33 cellular contexts compared by ENCODE assay signal in genomic region chr10:109287858-109288257, GRCh38.
"Had no signal": no experiment of that assay in that cellular context is flagged by ENCODE, and none has a peak within 500 bp of the region (broad histone marks: within the 10 kb centered on the region; RNA-seq: fewer than 3 reads in every experiment).

No MANE protein-coding gene starts in this region.

- H3K4me3 ChIP-seq: adrenal gland, body of pancreas, breast epithelium had no signal

- FAIRE-seq: astrocyte, TTC549 had no signal

- H3K27me3 ChIP-seq: adrenal gland, body of pancreas, brain microvascular endothelial cell, breast epithelium had no signal

- H3K4me1 ChIP-seq: adrenal gland, body of pancreas, breast epithelium had no signal

- H3K27ac ChIP-seq: adrenal gland, body of pancreas, brain microvascular endothelial cell, breast epithelium, VCaP had no signal

- ATAC-seq: activated CD8-positive, alpha-beta T cell treated with anti-CD3 and anti-CD28 coated beads for 36 hours; activated naive CD4-positive, alpha-beta T cell treated with anti-CD3 and anti-CD28 coated beads, Interleukin-2, amount 50 U/mL, for 72 hours; activated T-cell treated with anti-CD3 and anti-CD28 coated beads, Interleukin-2, amount 50 U/mL, for 4 hours; activated T-cell treated with anti-CD3 and anti-CD28 coated beads, Interleukin-2, amount 50 U/mL, for 72 hours; activated T-helper 17 cell treated with anti-CD3 and anti-CD28 coated beads, Interleukin-2, amount 50 U/mL, for 72 hours; body of pancreas had no signal

- DNase-seq: activated B cell treated with CpG ODN at 0.5 μM for 24 hours; activated CD4-positive, alpha-beta memory T cell treated with anti-CD3 and anti-CD28 coated beads for 36 hours; activated CD4-positive, alpha-beta T cell treated with anti-CD3 and anti-CD28 coated beads for 4 hours; activated CD4-positive, alpha-beta T cell treated with anti-CD3 and anti-CD28 coated beads, Interleukin-2, amount 10 ng/mL, durations not matched to agents 24 days and 14 days; activated CD4-positive, alpha-beta T cell treated with anti-CD3 and anti-CD28 coated beads, Interleukin-2, amount 50 U/mL, for 1 hour; activated CD4-positive, alpha-beta T cell treated with anti-CD3 and anti-CD28 coated beads, Interleukin-2, amount 50 U/mL, for 4 hours; activated CD4-positive, CD25-positive, alpha-beta regulatory T cell treated with anti-CD3 and anti-CD28 coated beads, Interleukin-2, amount 50 U/mL, for 72 hours; activated CD8-positive, alpha-beta memory T cell treated with anti-CD3 and anti-CD28 coated beads, Interleukin-2, amount 50 U/mL, for 4 hours; activated CD8-positive, alpha-beta T cell treated with anti-CD3 and anti-CD28 coated beads for 36 hours; activated effector memory CD4-positive, alpha-beta T cell treated with anti-CD3 and anti-CD28 coated beads, Interleukin-2, amount 50 U/mL, for 16 hours; activated gamma-delta T cell treated with Interleukin-2 at 50 U/mL for 16 hours; activated naive CD4-positive, alpha-beta T cell; activated naive CD4-positive, alpha-beta T cell treated with anti-CD3 and anti-CD28 coated beads for 36 hours; activated naive CD4-positive, alpha-beta T cell treated with anti-CD3 and anti-CD28 coated beads, Interleukin-2, amount 50 U/mL, for 16 hours; activated naive CD8-positive, alpha-beta T cell treated with anti-CD3 and anti-CD28 coated beads for 36 hours; activated T-cell treated with anti-CD3 and anti-CD28 coated beads for 4 hours; activated T-cell treated with anti-CD3 and anti-CD28 coated beads, Interleukin-2, amount 50 U/mL, for 1 hour; activated T-cell treated with anti-CD3 and anti-CD28 coated beads, Interleukin-2, amount 50 U/mL, for 4 hours; activated T-cell treated with anti-CD3 and anti-CD28 coated beads, Interleukin-2, amount 50 U/mL, for 72 hours; adrenal gland; amniotic stem cell; aorta; body of pancreas; brain microvascular endothelial cell; central memory CD4-positive, alpha-beta T cell; T-helper 2 cell; T-helper 9 cell had no signal

- H3K36me3 ChIP-seq: adrenal gland, brain microvascular endothelial cell, breast epithelium had no signal

- H3K9me3 ChIP-seq: adrenal gland, body of pancreas, breast epithelium had no signal
